In the genomic region with DNA sequence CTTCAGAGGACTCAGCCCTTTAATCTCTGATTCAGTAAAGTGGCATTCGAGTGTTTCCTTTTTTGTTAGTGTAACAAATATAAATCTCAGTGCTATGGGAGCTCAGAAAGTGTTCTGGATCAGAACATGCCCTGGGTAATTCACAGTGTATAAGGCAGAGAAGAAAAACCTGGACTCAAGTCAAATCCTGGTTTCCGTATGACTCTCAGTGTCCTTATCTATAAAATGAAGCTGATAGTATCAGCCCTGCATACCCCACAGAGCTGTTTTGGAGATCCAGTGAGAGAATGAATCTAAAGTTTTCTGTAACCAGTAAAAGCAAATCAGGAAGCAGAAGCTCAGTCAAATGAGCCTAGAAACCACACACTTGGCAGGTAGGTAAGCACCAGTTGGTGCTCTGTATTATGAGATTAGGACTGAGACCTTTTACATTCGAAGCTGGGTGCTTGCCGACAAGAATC, we compare ENCODE assay signal across 1 cellular context.
TF ChIP-seq lines count a peak whose summit lies in the region.

No MANE protein-coding gene starts in this region.

TF ChIP-seq in SK-N-SH, 30 proteins besides CTCF, POLR2A, EP300 and RAD21 (continued from another document):
- TF ChIP-seq, protein P1, sequence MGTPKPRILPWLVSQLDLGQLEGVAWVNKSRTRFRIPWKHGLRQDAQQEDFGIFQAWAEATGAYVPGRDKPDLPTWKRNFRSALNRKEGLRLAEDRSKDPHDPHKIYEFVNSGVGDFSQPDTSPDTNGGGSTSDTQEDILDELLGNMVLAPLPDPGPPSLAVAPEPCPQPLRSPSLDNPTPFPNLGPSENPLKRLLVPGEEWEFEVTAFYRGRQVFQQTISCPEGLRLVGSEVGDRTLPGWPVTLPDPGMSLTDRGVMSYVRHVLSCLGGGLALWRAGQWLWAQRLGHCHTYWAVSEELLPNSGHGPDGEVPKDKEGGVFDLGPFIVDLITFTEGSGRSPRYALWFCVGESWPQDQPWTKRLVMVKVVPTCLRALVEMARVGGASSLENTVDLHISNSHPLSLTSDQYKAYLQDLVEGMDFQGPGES (IDR thresholded peaks at IDR 0.05; ENCODE audit: low read depth, low read length), result no peak
- TF ChIP-seq, protein P2, sequence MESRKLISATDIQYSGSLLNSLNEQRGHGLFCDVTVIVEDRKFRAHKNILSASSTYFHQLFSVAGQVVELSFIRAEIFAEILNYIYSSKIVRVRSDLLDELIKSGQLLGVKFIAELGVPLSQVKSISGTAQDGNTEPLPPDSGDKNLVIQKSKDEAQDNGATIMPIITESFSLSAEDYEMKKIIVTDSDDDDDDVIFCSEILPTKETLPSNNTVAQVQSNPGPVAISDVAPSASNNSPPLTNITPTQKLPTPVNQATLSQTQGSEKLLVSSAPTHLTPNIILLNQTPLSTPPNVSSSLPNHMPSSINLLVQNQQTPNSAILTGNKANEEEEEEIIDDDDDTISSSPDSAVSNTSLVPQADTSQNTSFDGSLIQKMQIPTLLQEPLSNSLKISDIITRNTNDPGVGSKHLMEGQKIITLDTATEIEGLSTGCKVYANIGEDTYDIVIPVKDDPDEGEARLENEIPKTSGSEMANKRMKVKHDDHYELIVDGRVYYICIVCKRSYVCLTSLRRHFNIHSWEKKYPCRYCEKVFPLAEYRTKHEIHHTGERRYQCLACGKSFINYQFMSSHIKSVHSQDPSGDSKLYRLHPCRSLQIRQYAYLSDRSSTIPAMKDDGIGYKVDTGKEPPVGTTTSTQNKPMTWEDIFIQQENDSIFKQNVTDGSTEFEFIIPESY (IDR thresholded peaks at IDR 0.05; ENCODE audit: borderline replicate concordance, low read depth), result no peak
- no peak for TF ChIP-seq NRF1 (IDR thresholded peaks at IDR 0.05; ENCODE audit: low read depth, low read length)
- no peak for TF ChIP-seq CHD2 (IDR thresholded peaks at IDR 0.05; ENCODE audit: low read length, partially characterized antibody)
- no peak for TF ChIP-seq MEF2A (IDR thresholded peaks at IDR 0.05; ENCODE audit: borderline replicate concordance, low read depth)
- TF ChIP-seq RCOR1 (IDR thresholded peaks at IDR 0.05; ENCODE audit: low read length), result no peak
- no peak for TF ChIP-seq SMC3 (IDR thresholded peaks at IDR 0.05; ENCODE audit: low read depth, low read length)
- no peak for TF ChIP-seq SIN3A (IDR thresholded peaks at IDR 0.05; ENCODE audit: borderline replicate concordance, low read depth, low read length)
- TF ChIP-seq, protein P3, sequence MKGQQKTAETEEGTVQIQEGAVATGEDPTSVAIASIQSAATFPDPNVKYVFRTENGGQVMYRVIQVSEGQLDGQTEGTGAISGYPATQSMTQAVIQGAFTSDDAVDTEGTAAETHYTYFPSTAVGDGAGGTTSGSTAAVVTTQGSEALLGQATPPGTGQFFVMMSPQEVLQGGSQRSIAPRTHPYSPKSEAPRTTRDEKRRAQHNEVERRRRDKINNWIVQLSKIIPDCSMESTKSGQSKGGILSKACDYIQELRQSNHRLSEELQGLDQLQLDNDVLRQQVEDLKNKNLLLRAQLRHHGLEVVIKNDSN (IDR thresholded peaks at IDR 0.05; ENCODE audit: borderline replicate concordance, low read depth), result no peak
- no peak for TF ChIP-seq EZH2phosphoT487 (IDR thresholded peaks at IDR 0.05; ENCODE audit: borderline replicate concordance, low read depth)
